In genomic region chr9:134458111-134458845, GRCh38 we compare ENCODE assay signal across 14 cellular contexts.
DNase-seq lines count a peak whose midpoint lies in the region; ATAC-seq and TF ChIP-seq lines count a peak whose summit lies in the region.
"Had no signal": no experiment of that assay in that cellular context is flagged by ENCODE, and none has a peak within 500 bp of the region (broad histone marks: within the 10 kb centered on the region; RNA-seq: fewer than 3 reads in every experiment).

No MANE protein-coding gene starts in this region.

- H3K9me3 Mint-ChIP-seq in CD8-positive, alpha-beta memory T cell = no peaks in the 10 kb centered on the region
- H3K9me3 Mint-ChIP-seq: activated T-cell treated with anti-CD3 and anti-CD28 coated beads, Interleukin-2, amount 50 U/mL, for 4 hours; naive B cell had no signal

- H3K27me3 Mint-ChIP-seq in CD8-positive, alpha-beta memory T cell = peaks cover 7 to 11% of the 10 kb centered on the region in 2 donors

- CTCF ChIA-PET in CD8-positive, alpha-beta memory T cell (lab: Charles Lee) = interaction anchor here (1.2 to 2.4 kb wide), 2 partner anchors 9 to 15 kb away, joined by 4 to 10 read pairs; no protein-coding TSS in a partner anchor

- no peaks in the 10 kb centered on the region for H3K36me3 ChIP-seq in CD8-positive, alpha-beta memory T cell (ENCODE audit: insufficient read depth, low read length)
- H3K36me3 ChIP-seq in hepatocyte (replicated peaks; ENCODE audit: insufficient read depth, low read depth) = no peaks in the 10 kb centered on the region
- H3K36me3 ChIP-seq in stomach smooth muscle (ENCODE audit: control insufficient read depth in 2 of 2, insufficient read depth in 2 of 2, low read length in 2 of 2) = no peaks in the 10 kb centered on the region
- H3K36me3 ChIP-seq: SJCRH30 had no signal

- no peaks in the 10 kb centered on the region for H3K9me3 ChIP-seq in CD8-positive, alpha-beta memory T cell (ENCODE audit: low read length)
- H3K9me3 ChIP-seq in hepatocyte (ENCODE audit: low read depth) (no peaks in the 10 kb centered on the region), stomach smooth muscle (ENCODE audit: control insufficient read depth in 2 of 2, low read length in 2 of 2) (peaks cover 0 to 7% of the 10 kb centered on the region in 2 donors)
- H3K9me3 ChIP-seq: SJCRH30 had no signal

- POLR2A ChIA-PET in CD8-positive, alpha-beta memory T cell (lab: Charles Lee) = no interaction called here

- H3K4me2 ChIP-seq in hepatocyte = peak overlapping the region; percentile 41

- no peaks in the 10 kb centered on the region for H3K79me2 ChIP-seq in hepatocyte

- H3K4me3 Mint-ChIP-seq in CD8-positive, alpha-beta memory T cell = peak overlapping the region in 3 of 7 donors; percentile 8 to 30 (median 9)
- H3K4me3 Mint-ChIP-seq: activated T-cell treated with anti-CD3 and anti-CD28 coated beads, Interleukin-2, amount 50 U/mL, for 4 hours had no signal

- peaks cover 7 to 12% (median 8%) of the 10 kb centered on the region in 3 donors for H3K4me1 Mint-ChIP-seq in CD8-positive, alpha-beta memory T cell

- in situ Hi-C loops in astrocyte of the spinal cord (cut with HindIII; ENCODE audit: low sequenced_read_pairs) = no loop called here

- H3K4me1 ChIP-seq in CD8-positive, alpha-beta memory T cell (ENCODE audit: insufficient read depth, low read length) = peaks cover 20% of the 10 kb centered on the region
- peaks cover 30% of the 10 kb centered on the region for H3K4me1 ChIP-seq in hepatocyte (ENCODE audit: insufficient read depth)
- peaks cover 37% of the 10 kb centered on the region for H3K4me1 ChIP-seq in stomach smooth muscle (ENCODE audit: control insufficient read depth, insufficient read depth, low read length)

- no peak for DNase-seq in CD8-positive, alpha-beta memory T cell
- DNase-seq in astrocyte of the spinal cord (ENCODE audit: low read depth, low spot score) (peak; percentile 57), hepatocyte (ENCODE audit: low spot score) (peak; percentile 74), EL (no peak), C1 segment of cervical spinal cord (lab: John Stamatoyannopoulos, UW) (no peak)
- DNase-seq: activated CD4-positive, CD25-positive, alpha-beta regulatory T cell; activated T-cell treated with anti-CD3 and anti-CD28 coated beads, Interleukin-2, amount 50 U/mL, for 4 hours; naive B cell; NCI-H1092; NCI-H748 treated with DMSO at 0.1 percent for 48 hours; SJCRH30 had no signal

- 73% methylated on average over 16 of the region's 19 CpGs for WGBS in hepatocyte (ENCODE audit: low lambda C conversion rate, missing lambda C conversion rate)

- no peaks in the 10 kb centered on the region for H3K36me3 Mint-ChIP-seq in CD8-positive, alpha-beta memory T cell
- H3K36me3 Mint-ChIP-seq: naive B cell had no signal

- no peak for TF ChIP-seq CTCF in astrocyte of the spinal cord (IDR thresholded peaks at IDR 0.05; ENCODE audit: low read depth, low read length)
- TF ChIP-seq CTCF in hepatocyte (IDR thresholded peaks at IDR 0.05; ENCODE audit: poor library complexity) = no peak

- no peaks in the 10 kb centered on the region for H4K20me1 ChIP-seq in hepatocyte (ENCODE audit: insufficient read depth, poor library complexity, severe bottlenecking)

- H3K27ac ChIP-seq in CD8-positive, alpha-beta memory T cell (ENCODE audit: low read depth, low read length) = no peak overlapping the region
- H3K27ac ChIP-seq in hepatocyte (peak overlapping the region; percentile 98), stomach smooth muscle (ENCODE audit: low read length) (peak overlapping the region; percentile 80)
- H3K27ac ChIP-seq: epithelial cell of prostate, SJCRH30 had no signal

- peak overlapping the region in 5 of 8 donors; percentile 26 to 69 (median 54) for H3K27ac Mint-ChIP-seq in CD8-positive, alpha-beta memory T cell

- no peak overlapping the region for H3K9ac ChIP-seq in stomach smooth muscle (ENCODE audit: low read length in 2 of 2)

- H2AFZ ChIP-seq in hepatocyte = no peak overlapping the region

- H3K9me2 ChIP-seq in hepatocyte (replicated peaks; ENCODE audit: insufficient read depth) = no peaks in the 10 kb centered on the region

- H3K27me3 ChIP-seq in CD8-positive, alpha-beta memory T cell (ENCODE audit: insufficient read depth, low read length, poor library complexity, severe bottlenecking) = no peaks in the 10 kb centered on the region
- H3K27me3 ChIP-seq in hepatocyte (no peaks in the 10 kb centered on the region), stomach smooth muscle (ENCODE audit: control insufficient read depth in 1 of 2, insufficient read depth in 2 of 2, low read length in 2 of 2) (no peaks in the 10 kb centered on the region)
- H3K27me3 ChIP-seq: SJCRH30 had no signal

- H3K4me3 ChIP-seq in CD8-positive, alpha-beta memory T cell (ENCODE audit: low read length) = no peak overlapping the region
- H3K4me3 ChIP-seq in astrocyte of the spinal cord (ENCODE audit: low read depth, low read length) (no peak overlapping the region), hepatocyte (no peak overlapping the region), stomach smooth muscle (ENCODE audit: low read length in 2 of 2) (no peak overlapping the region)
- H3K4me3 ChIP-seq: SJCRH30 had no signal

- ATAC-seq in GM19452 (IDR thresholded peaks at IDR 0.05; ENCODE audit: unreplicated experiment) = no peak
- ATAC-seq: activated T-cell treated with anti-CD3 and anti-CD28 coated beads, Interleukin-2, amount 50 U/mL, for 4 hours had no signal

Comparison
In these comparisons a context has a peak if more than half of its experiments do, and no peak if none do; other contexts are left out.
1. DNase-seq: peak in astrocyte of the spinal cord (single experiment) and hepatocyte (single experiment); none in CD8-positive, alpha-beta memory T cell (0 of 5), EL (single experiment) and C1 segment of cervical spinal cord (0 of 14).